Comparison of ENCODE assay signal across 9 cellular contexts in the genomic region with DNA sequence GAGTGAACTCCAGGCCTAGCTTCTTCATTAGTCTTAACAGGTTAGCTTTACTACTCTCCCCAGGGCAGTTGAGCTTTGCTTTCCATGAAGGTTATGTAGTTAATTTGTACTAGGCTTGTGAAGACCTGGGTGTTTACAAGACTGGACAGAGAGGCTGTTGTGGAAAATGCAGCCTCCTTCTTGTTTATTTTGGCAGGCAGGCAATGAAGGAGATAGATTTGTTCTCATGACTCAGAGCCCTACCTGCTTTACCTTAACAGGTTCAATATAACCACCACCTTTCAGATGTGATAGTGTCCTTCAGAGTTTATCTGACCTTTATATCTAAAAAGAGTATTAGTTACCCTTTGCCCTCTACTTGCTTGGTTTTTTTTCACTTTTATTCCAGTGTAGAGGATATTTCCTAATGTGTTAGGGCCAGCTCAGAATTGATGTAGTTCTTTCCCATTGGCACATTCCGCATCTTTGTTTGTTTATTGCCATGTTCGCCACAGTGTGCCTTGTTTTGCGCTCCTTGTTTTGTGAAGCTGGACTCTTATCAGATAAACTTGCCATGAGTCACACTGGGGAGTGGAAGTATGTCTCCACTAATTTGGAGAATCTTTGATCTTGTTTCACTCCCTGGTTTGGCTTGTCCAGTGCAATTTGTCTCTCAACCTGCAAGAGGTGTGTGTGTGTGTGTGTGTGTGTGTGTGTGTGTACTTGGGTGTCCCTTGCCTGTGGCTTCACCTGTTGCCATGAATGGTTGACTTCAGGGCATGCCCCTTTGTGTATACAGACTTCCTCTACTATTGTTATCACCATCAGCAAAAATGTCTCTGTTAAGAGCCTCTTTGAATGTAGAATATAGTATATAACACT.
DNase-seq lines count a peak whose midpoint lies in the region; ATAC-seq, FAIRE-seq and TF ChIP-seq lines count a peak whose summit lies in the region.
"Had no signal": no experiment of that assay in that cellular context is flagged by ENCODE, and none has a peak within 500 bp of the region (broad histone marks: within the 10 kb centered on the region; RNA-seq: fewer than 3 reads in every experiment).

No MANE protein-coding gene starts in this region.

- H3K9me3 ChIP-seq in RWPE2 (ENCODE audit: severe bottlenecking) (no peaks in the 10 kb centered on the region), pancreas (no peaks in the 10 kb centered on the region), T-helper 17 cell (ENCODE audit: control insufficient read depth, low read length, poor library complexity, severe bottlenecking) (no peaks in the 10 kb centered on the region), spleen (no peaks in the 10 kb centered on the region)

- DNase-seq in ELF-1 (ENCODE audit: low read depth, low spot score), result peak; percentile 36
- no peak for DNase-seq in RWPE2 (ENCODE audit: low spot score)
- peak in 1 of 6 donors; percentile 32 for DNase-seq in pancreas
- no peak for DNase-seq in T-helper 17 cell
- DNase-seq in spleen, result no peak
- DNase-seq: NCI-H524 had no signal

- H3K4me1 ChIP-seq in RWPE2 (ENCODE audit: insufficient read depth, poor library complexity, severe bottlenecking) (peaks cover 56% of the 10 kb centered on the region), pancreas (peaks cover 13 to 36% (median 27%) of the 10 kb centered on the region in 3 donors), spleen (peaks cover 0 to 32% (median 15%) of the 10 kb centered on the region in 6 donors)

- no peak for FAIRE-seq in pancreas (lab: Jason Lieb, UNC)

- H3K4me1 Mint-ChIP-seq in T-helper 17 cell, result peaks cover 10% of the 10 kb centered on the region

- H3K36me3 ChIP-seq in RWPE2 (ENCODE audit: low read depth) (peaks cover 23% of the 10 kb centered on the region), pancreas (no peaks in the 10 kb centered on the region), spleen (no peaks in the 10 kb centered on the region)

- TF ChIP-seq CTCF in RWPE2 (IDR thresholded peaks at IDR 0.05; ENCODE audit: poor library complexity, severe bottlenecking), result no peak
- TF ChIP-seq CTCF in pancreas (IDR thresholded peaks at IDR 0.05), result no peak
- TF ChIP-seq CTCF in spleen (IDR thresholded peaks at IDR 0.05 in 8 of 11, conservative IDR thresholded peaks at IDR 0.05 in 3 of 11), result no peak

- peaks cover 2% of the 10 kb centered on the region for H3K36me3 Mint-ChIP-seq in T-helper 17 cell (ENCODE audit: low read depth)

- no peak overlapping the region for H3K27ac Mint-ChIP-seq in T-helper 17 cell

- H3K27me3 Mint-ChIP-seq in T-helper 17 cell, result peaks cover 5% of the 10 kb centered on the region

- WGBS in pancreas, 2 donors, result 42 to 43% methylated on average over 3 of the region's 3 CpGs
- WGBS in spleen, 5 donors, result 89 to 95% (median 92%) methylated on average over 3 of the region's 3 CpGs

- H3K27ac ChIP-seq in RWPE2 (ENCODE audit: poor library complexity, severe bottlenecking), result peak overlapping the region; percentile 25
- peak overlapping the region in 3 of 4 donors; percentile 0 to 59 (median 50) for H3K27ac ChIP-seq in pancreas
- H3K27ac ChIP-seq in spleen, result no peak overlapping the region

- ATAC-seq in RWPE2 (ENCODE audit: low read depth) (peak; percentile 69), esophagus mucosa (peak; percentile 41), pancreas (peak; percentile 75 to 85 (median 80)), HG03521 (IDR thresholded peaks at IDR 0.05; ENCODE audit: unreplicated experiment) (no peak), T-helper 17 cell (no peak), GM21447 (IDR thresholded peaks at IDR 0.05; ENCODE audit: unreplicated experiment) (no peak)

- H3K27me3 ChIP-seq in RWPE2 (ENCODE audit: insufficient read depth, poor library complexity, severe bottlenecking) (no peaks in the 10 kb centered on the region), pancreas (no peaks in the 10 kb centered on the region), spleen (replicated peaks in 1 of 7) (no peaks in the 10 kb centered on the region)

- H3K4me3 ChIP-seq in RWPE2 (ENCODE audit: severe bottlenecking) (no peak overlapping the region), pancreas (no peak overlapping the region), spleen (no peak overlapping the region)

- no peak overlapping the region for H3K4me3 Mint-ChIP-seq in T-helper 17 cell

- intact Hi-C loops in pancreas (cut with DNase I), result loop anchor here in 1 of 3 donors (5.0 kb wide), 1 partner anchor 60 kb away; no protein-coding TSS in a partner anchor
- intact Hi-C loops in spleen (cut with DNase I; ENCODE audit: low total_unique reads), result no loop called here

- TF ChIP-seq POLR2A in spleen (IDR thresholded peaks at IDR 0.05), result no peak

Comparison
In these comparisons a context has a peak if more than half of its experiments do, and no peak if none do; other contexts are left out.
1. ATAC-seq: peak in RWPE2 (single experiment), esophagus mucosa (single experiment) and pancreas (4 of 4); none in HG03521 (single experiment), T-helper 17 cell (single experiment) and GM21447 (single experiment).
2. H3K27ac ChIP-seq: peak in RWPE2 (single experiment) and pancreas (3 of 4); none in spleen (0 of 8).